14 cellular contexts compared by ENCODE assay signal in genomic region chr12:3490848-3491382, GRCh38. TPM values are rescaled to one million over a fixed set of nuclear protein-coding genes. Genes with fewer than 3 reads are reported as not detected.
DNase-seq lines count a peak whose midpoint lies in the region; ATAC-seq and TF ChIP-seq lines count a peak whose summit lies in the region.
"Had no signal": no experiment of that assay in that cellular context is flagged by ENCODE, and none has a peak within 500 bp of the region (broad histone marks: within the 10 kb centered on the region; RNA-seq: fewer than 3 reads in every experiment).

Gene PRMT8 (plus strand): TSS chr12:3491203. CDS start chr12:3491626, 423 bp downstream.

- no peak within 1 kb of the TSS for H2AFZ ChIP-seq in SK-N-SH (ENCODE audit: low read depth)

- no peak for TF ChIP-seq CTCF in SK-N-SH (IDR thresholded peaks at IDR 0.05)

- intact Hi-C loops in left cardiac atrium (cut with DNase I): no loop called here

- 4% methylated on average over 29 of the region's 60 CpGs for WGBS in SK-N-SH (ENCODE audit: low lambda C conversion rate)

- no peaks in the 10 kb centered on the region for H3F3A ChIP-seq in SK-N-SH (replicated peaks; ENCODE audit: insufficient read depth)

- DNase-seq in SK-N-SH (peak; percentile 83), RPMI7951 (ENCODE audit: low read depth) (peak; percentile 3), left cardiac atrium (peak; percentile 48), skeletal muscle cell (ENCODE audit: low read depth) (no peak), kidney tubule cell (ENCODE audit: low spot score) (no peak)
- DNase-seq: activated T-cell treated with anti-CD3 and anti-CD28 coated beads, Interleukin-2, amount 50 U/mL, for 1 hour; naive thymus-derived CD4-positive, alpha-beta T cell had no signal

- H3K27me3 ChIP-seq in SK-N-SH (ENCODE audit: insufficient read depth): peaks cover 59% of the 10 kb centered on the region

- no peak for TF ChIP-seq EP300 in SK-N-SH (IDR thresholded peaks at IDR 0.05; ENCODE audit: borderline replicate concordance in 1 of 2, low read depth in 1 of 2, low read length in 1 of 2)

- H3K9me2 ChIP-seq in SK-N-SH: no peaks in the 10 kb centered on the region

- H3K9me3 ChIP-seq in SK-N-SH: no peaks in the 10 kb centered on the region
- H3K9me3 ChIP-seq: SJSA1 had no signal

- peak within 1 kb of the TSS in 1 of 2 experiments; percentile 34; a peak in 2 of 4 replicates for H3K4me3 ChIP-seq in SK-N-SH (ENCODE audit: low read depth in 2 of 2, low read length in 1 of 2)
- peak within 1 kb of the TSS; percentile 27 for H3K4me3 ChIP-seq in skeletal muscle cell (ENCODE audit: low read depth, low read length)
- H3K4me3 ChIP-seq: SJSA1 had no signal

- no peaks in the 10 kb centered on the region for H3K36me3 ChIP-seq in SK-N-SH (replicated peaks in 1 of 2; ENCODE audit: control insufficient read depth in 1 of 2, insufficient read depth in 2 of 2, low read length in 1 of 2)
- H3K36me3 ChIP-seq: SJSA1 had no signal

- ATAC-seq in SK-N-SH treated with all-trans-retinoic acid at 6 μM for 48 hours: no peak; the same call in 2 of the 3 replicates
- peak in 1 of 2 donors; percentile 56 for ATAC-seq in left cardiac atrium
- no peak for ATAC-seq in GM18868 (IDR thresholded peaks at IDR 0.05; ENCODE audit: unreplicated experiment)
- ATAC-seq in HG02763 (IDR thresholded peaks at IDR 0.05; ENCODE audit: unreplicated experiment): no peak
- ATAC-seq: naive thymus-derived CD4-positive, alpha-beta T cell had no signal

- no peak for TF ChIP-seq RAD21 in SK-N-SH (IDR thresholded peaks at IDR 0.05; ENCODE audit: low read length)

- POLR2A ChIA-PET in SK-N-SH (lab: Yijun Ruan, JAX): interaction anchor here (0.6 kb wide), 1 partner anchor 66 kb away, joined by 4 read pairs; no protein-coding TSS in a partner anchor

- H3K27ac ChIP-seq in SK-N-SH (ENCODE audit: low read depth in 2 of 2, low read length in 1 of 2): no peak within 1 kb of the TSS
- H3K27ac ChIP-seq: C4-2B, KMS-11, SJSA1 had no signal

- no peaks in the 10 kb centered on the region for H3K79me2 ChIP-seq in SK-N-SH (ENCODE audit: insufficient read depth)

- H3K4me1 ChIP-seq in SK-N-SH (ENCODE audit: control insufficient read depth in 1 of 2, insufficient read depth in 2 of 2, low read depth in 1 of 2, low read length in 1 of 2): peaks cover 0 to 8% of the 10 kb centered on the region in 2 experiments; a peak in 1 of 4 replicates
- H3K4me1 ChIP-seq: SJSA1 had no signal

- CTCF ChIA-PET in SK-N-SH (lab: Yijun Ruan, JAX): interaction anchor here (1.3 to 3.1 kb wide), 2 partner anchors 190 to 287 kb away, joined by 5 to 16 read pairs; no protein-coding TSS in a partner anchor

- H4K20me1 ChIP-seq in SK-N-SH (ENCODE audit: insufficient read depth): no peaks in the 10 kb centered on the region

- H3K4me2 ChIP-seq in SK-N-SH: peak within 1 kb of the TSS; percentile 60
- H3K4me2 ChIP-seq: KMS-11 had no signal

- H3K9ac ChIP-seq in SK-N-SH: no peak within 1 kb of the TSS
- H3K9ac ChIP-seq: KMS-11 had no signal

TF ChIP-seq in SK-N-SH, 30 proteins besides CTCF, POLR2A, EP300 and RAD21 (continues in another document):
- no peak for TF ChIP-seq NFIC (IDR thresholded peaks at IDR 0.05; ENCODE audit: borderline replicate concordance)
- TF ChIP-seq MEF2A (IDR thresholded peaks at IDR 0.05; ENCODE audit: borderline replicate concordance, low read depth): no peak
- TF ChIP-seq ELF1 (IDR thresholded peaks at IDR 0.05): no peak
- no peak for TF ChIP-seq FOXJ3 (CRISPR knock-in tag; IDR thresholded peaks at IDR 0.05)
- TF ChIP-seq GATA2 (CRISPR knock-in tag; IDR thresholded peaks at IDR 0.05): no peak
- no peak for TF ChIP-seq MAX (IDR thresholded peaks at IDR 0.05; ENCODE audit: low read depth)
- no peak; the same call in 1 of the 2 replicates for TF ChIP-seq REST (IDR thresholded peaks at IDR 0.05; ENCODE audit: low read depth, low read length)
- no peak for TF ChIP-seq FOSL2 (IDR thresholded peaks at IDR 0.05; ENCODE audit: borderline replicate concordance, low read depth)
- no peak for TF ChIP-seq JUND (IDR thresholded peaks at IDR 0.05)
- TF ChIP-seq RXRA (IDR thresholded peaks at IDR 0.05; ENCODE audit: borderline replicate concordance, low read depth): no peak
- no peak for TF ChIP-seq FOXM1 (IDR thresholded peaks at IDR 0.05; ENCODE audit: low read depth)
- no peak for TF ChIP-seq TAF1 (IDR thresholded peaks at IDR 0.05; ENCODE audit: borderline replicate concordance, low read depth, low read length)

TF ChIP-seq in SK-N-SH treated with all-trans-retinoic acid at 6 μM for 48 hours, 23 proteins besides CTCF, POLR2A, EP300 and RAD21:
- TF ChIP-seq GLIS3 (CRISPR knock-in tag; IDR thresholded peaks at IDR 0.05) (no peak), ZFP3 (CRISPR knock-in tag; IDR thresholded peaks at IDR 0.05) (no peak), RARB (CRISPR knock-in tag; IDR thresholded peaks at IDR 0.05) (no peak)
- TF ChIP-seq, protein P1, sequence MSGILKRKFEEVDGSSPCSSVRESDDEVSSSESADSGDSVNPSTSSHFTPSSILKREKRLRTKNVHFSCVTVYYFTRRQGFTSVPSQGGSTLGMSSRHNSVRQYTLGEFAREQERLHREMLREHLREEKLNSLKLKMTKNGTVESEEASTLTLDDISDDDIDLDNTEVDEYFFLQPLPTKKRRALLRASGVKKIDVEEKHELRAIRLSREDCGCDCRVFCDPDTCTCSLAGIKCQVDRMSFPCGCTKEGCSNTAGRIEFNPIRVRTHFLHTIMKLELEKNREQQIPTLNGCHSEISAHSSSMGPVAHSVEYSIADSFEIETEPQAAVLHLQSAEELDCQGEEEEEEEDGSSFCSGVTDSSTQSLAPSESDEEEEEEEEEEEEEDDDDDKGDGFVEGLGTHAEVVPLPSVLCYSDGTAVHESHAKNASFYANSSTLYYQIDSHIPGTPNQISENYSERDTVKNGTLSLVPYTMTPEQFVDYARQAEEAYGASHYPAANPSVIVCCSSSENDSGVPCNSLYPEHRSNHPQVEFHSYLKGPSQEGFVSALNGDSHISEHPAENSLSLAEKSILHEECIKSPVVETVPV (CRISPR knock-in tag; IDR thresholded peaks at IDR 0.05): no peak

RNA-seq across cellular contexts. Expression of gene PRMT8, which starts in this region (rescaled TPM):
- polyA plus RNA-seq in SK-N-SH (2012; rRNA removed): not detected in 2 replicates
- polyA plus RNA-seq in SK-N-SH (2012; cell fraction: cytosol; rRNA removed): not detected in 2 replicates
- polyA plus RNA-seq in SK-N-SH (2012; cell fraction: nucleus; rRNA removed): not detected in 2 replicates
- not detected in 2 replicates for total RNA-seq in RPMI7951 (2014; rRNA removed; shearing (Covaris generic))
- under 1 TPM; 0.41 to 0.97 TPM for total RNA-seq in left cardiac atrium
- total RNA-seq: epithelial cell of proximal tubule; naive thymus-derived CD4-positive, alpha-beta T cell; SJSA1 had no signal
- polyA plus RNA-seq: naive thymus-derived CD4-positive, alpha-beta T cell had no signal

Comparison
In these comparisons a context has a peak if more than half of its experiments do, and no peak if none do; other contexts are left out.
1. Peak in DNase-seq and H3K4me2 ChIP-seq in SK-N-SH; RNA of the gene not detected or under 1 TPM.
2. Peak in DNase-seq in RPMI7951; RNA of the gene not detected or under 1 TPM.
3. Peak in DNase-seq in left cardiac atrium; RNA of the gene not detected or under 1 TPM.